1 cellular context compared by ENCODE assay signal in the genomic region with DNA sequence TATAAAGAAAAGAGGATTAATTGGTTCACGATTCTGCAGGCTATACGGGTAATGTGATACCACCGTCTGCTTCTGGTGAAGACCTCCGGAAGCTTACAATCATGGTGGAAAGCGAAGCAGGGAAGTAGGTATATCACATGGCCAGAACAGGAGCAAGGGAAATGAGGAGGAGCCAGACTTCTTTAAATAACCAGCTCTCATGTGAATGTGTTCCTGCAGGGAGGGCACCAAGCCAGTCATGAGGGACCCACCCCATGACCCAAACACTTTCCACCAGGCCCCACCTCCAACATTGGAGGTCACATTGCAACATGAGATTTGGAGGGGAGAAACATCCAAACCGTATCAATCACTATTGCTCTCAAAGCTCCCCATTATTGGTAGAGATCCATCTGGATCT.
TF ChIP-seq lines count a peak whose summit lies in the region.

No MANE protein-coding gene starts in this region.

TF ChIP-seq in HepG2, 621 proteins besides CTCF, POLR2A, EP300 and RAD21 (continued from another document):
- TF ChIP-seq, protein P1, sequence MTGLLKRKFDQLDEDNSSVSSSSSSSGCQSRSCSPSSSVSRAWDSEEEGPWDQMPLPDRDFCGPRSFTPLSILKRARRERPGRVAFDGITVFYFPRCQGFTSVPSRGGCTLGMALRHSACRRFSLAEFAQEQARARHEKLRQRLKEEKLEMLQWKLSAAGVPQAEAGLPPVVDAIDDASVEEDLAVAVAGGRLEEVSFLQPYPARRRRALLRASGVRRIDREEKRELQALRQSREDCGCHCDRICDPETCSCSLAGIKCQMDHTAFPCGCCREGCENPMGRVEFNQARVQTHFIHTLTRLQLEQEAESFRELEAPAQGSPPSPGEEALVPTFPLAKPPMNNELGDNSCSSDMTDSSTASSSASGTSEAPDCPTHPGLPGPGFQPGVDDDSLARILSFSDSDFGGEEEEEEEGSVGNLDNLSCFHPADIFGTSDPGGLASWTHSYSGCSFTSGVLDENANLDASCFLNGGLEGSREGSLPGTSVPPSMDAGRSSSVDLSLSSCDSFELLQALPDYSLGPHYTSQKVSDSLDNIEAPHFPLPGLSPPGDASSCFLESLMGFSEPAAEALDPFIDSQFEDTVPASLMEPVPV (CRISPR knock-in tag; IDR thresholded peaks at IDR 0.05), result no peak
- no peak for TF ChIP-seq ZMYM4 (CRISPR knock-in tag; IDR thresholded peaks at IDR 0.05)
- TF ChIP-seq HOXA5 (CRISPR knock-in tag; IDR thresholded peaks at IDR 0.05), result no peak
- TF ChIP-seq ZNF20 (CRISPR knock-in tag; IDR thresholded peaks at IDR 0.05), result no peak
- no peak for TF ChIP-seq ZSCAN22 (CRISPR knock-in tag; IDR thresholded peaks at IDR 0.05)
- no peak for TF ChIP-seq ZNF674 (CRISPR knock-in tag; IDR thresholded peaks at IDR 0.05; ENCODE audit: low read depth)
- TF ChIP-seq KDM6A (CRISPR knock-in tag; IDR thresholded peaks at IDR 0.05; ENCODE audit: low read depth), result no peak
- TF ChIP-seq GPN1 (CRISPR knock-in tag; IDR thresholded peaks at IDR 0.05; ENCODE audit: borderline replicate concordance), result no peak
- TF ChIP-seq ZNF558 (CRISPR knock-in tag; IDR thresholded peaks at IDR 0.05; ENCODE audit: borderline replicate concordance), result no peak
- TF ChIP-seq SRSF1 (optimal IDR thresholded peaks at IDR 0.05; ENCODE audit: low read depth, low read length), result no peak
- TF ChIP-seq ZNF292 (CRISPR knock-in tag; IDR thresholded peaks at IDR 0.05; ENCODE audit: borderline replicate concordance, low read depth), result no peak
- TF ChIP-seq, protein P2, sequence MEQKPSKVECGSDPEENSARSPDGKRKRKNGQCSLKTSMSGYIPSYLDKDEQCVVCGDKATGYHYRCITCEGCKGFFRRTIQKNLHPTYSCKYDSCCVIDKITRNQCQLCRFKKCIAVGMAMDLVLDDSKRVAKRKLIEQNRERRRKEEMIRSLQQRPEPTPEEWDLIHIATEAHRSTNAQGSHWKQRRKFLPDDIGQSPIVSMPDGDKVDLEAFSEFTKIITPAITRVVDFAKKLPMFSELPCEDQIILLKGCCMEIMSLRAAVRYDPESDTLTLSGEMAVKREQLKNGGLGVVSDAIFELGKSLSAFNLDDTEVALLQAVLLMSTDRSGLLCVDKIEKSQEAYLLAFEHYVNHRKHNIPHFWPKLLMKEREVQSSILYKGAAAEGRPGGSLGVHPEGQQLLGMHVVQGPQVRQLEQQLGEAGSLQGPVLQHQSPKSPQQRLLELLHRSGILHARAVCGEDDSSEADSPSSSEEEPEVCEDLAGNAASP (CRISPR knock-in tag; IDR thresholded peaks at IDR 0.05; ENCODE audit: borderline replicate concordance), result no peak
- TF ChIP-seq, protein P3, sequence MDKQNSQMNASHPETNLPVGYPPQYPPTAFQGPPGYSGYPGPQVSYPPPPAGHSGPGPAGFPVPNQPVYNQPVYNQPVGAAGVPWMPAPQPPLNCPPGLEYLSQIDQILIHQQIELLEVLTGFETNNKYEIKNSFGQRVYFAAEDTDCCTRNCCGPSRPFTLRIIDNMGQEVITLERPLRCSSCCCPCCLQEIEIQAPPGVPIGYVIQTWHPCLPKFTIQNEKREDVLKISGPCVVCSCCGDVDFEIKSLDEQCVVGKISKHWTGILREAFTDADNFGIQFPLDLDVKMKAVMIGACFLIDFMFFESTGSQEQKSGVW (CRISPR knock-in tag; IDR thresholded peaks at IDR 0.05; ENCODE audit: borderline replicate concordance), result no peak
- TF ChIP-seq MYNN (CRISPR knock-in tag; IDR thresholded peaks at IDR 0.05; ENCODE audit: low read depth), result no peak
- TF ChIP-seq ZNF367 (CRISPR knock-in tag; IDR thresholded peaks at IDR 0.05; ENCODE audit: borderline replicate concordance), result no peak
- no peak for TF ChIP-seq MTF2 (CRISPR knock-in tag; IDR thresholded peaks at IDR 0.05; ENCODE audit: borderline replicate concordance)
- TF ChIP-seq, protein P4, sequence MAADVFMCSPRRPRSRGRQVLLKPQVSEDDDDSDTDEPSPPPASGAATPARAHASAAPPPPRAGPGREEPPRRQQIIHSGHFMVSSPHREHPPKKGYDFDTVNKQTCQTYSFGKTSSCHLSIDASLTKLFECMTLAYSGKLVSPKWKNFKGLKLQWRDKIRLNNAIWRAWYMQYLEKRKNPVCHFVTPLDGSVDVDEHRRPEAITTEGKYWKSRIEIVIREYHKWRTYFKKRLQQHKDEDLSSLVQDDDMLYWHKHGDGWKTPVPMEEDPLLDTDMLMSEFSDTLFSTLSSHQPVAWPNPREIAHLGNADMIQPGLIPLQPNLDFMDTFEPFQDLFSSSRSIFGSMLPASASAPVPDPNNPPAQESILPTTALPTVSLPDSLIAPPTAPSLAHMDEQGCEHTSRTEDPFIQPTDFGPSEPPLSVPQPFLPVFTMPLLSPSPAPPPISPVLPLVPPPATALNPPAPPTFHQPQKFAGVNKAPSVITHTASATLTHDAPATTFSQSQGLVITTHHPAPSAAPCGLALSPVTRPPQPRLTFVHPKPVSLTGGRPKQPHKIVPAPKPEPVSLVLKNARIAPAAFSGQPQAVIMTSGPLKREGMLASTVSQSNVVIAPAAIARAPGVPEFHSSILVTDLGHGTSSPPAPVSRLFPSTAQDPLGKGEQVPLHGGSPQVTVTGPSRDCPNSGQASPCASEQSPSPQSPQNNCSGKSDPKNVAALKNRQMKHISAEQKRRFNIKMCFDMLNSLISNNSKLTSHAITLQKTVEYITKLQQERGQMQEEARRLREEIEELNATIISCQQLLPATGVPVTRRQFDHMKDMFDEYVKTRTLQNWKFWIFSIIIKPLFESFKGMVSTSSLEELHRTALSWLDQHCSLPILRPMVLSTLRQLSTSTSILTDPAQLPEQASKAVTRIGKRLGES (CRISPR knock-in tag; IDR thresholded peaks at IDR 0.05; ENCODE audit: borderline replicate concordance), result no peak
